Comparison of ENCODE assay signal across 10 cellular contexts in the genomic region with DNA sequence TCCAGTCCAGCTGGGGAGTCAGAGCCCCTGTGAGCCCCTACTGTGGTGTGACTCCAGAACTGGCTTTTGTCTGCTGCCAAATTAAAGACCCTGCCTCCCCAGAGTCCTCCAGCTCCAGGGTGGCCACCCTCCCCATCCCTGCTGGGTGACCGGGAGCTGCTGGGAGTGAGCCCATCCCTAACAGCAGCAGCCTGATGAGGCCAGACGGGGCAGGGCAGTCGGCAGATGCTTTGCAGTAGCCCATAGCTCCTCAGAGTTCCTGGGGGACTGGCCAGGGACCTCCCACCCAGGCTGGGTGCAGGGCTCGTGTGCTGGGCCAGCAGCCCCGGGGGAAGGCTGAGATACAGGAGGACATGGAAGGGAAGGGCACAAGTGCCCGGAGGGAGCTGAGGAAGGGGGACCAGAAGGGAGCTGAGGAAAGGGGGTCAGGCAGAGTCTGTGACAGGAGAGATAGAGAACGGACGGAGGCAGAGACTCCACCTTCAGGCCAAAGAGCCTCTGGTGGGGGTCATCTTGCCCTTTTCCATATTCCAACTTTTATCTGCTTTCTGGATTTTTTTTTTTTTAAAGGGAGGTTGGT. TPM values are rescaled to one million over a fixed set of nuclear protein-coding genes. Genes with fewer than 3 reads are reported as not detected.
DNase-seq lines count a peak whose midpoint lies in the region; ATAC-seq and TF ChIP-seq lines count a peak whose summit lies in the region.
"Had no signal": no experiment of that assay in that cellular context is flagged by ENCODE, and none has a peak within 500 bp of the region (broad histone marks: within the 10 kb centered on the region; RNA-seq: fewer than 3 reads in every experiment).

No MANE protein-coding gene starts in this region.

- no peaks in the 10 kb centered on the region for H3K36me3 ChIP-seq in BE2C
- H3K36me3 ChIP-seq in HUES6 (ENCODE audit: control insufficient read depth, insufficient read depth, low read length): no peaks in the 10 kb centered on the region; the same call in 1 of the 2 replicates
- peaks cover 8% of the 10 kb centered on the region for H3K36me3 ChIP-seq in neutrophil

- peak overlapping the region; percentile 82 for H3K9ac ChIP-seq in HUES6 (ENCODE audit: low read length)

- peak overlapping the region; percentile 82; the same call in 1 of the 2 replicates for H3K27ac ChIP-seq in HUES6 (ENCODE audit: low read depth, low read length)
- H3K27ac ChIP-seq in neutrophil: peak overlapping the region; percentile 92

- TF ChIP-seq CTCF in BE2C (IDR thresholded peaks at IDR 0.05; ENCODE audit: low read depth, low read length) (no peak), epithelial cell of proximal tubule (conservative IDR thresholded peaks at IDR 0.05; ENCODE audit: low read depth, low read length) (no peak), neutrophil (IDR thresholded peaks at IDR 0.05) (no peak)

- DNase-seq in BE2C (no peak), epithelial cell of proximal tubule (ENCODE audit: low read depth) (no peak), NCI-H345 treated with DMSO at 0.1 percent for 48 hours (lab: John Stamatoyannopoulos, UW; ENCODE audit: unreplicated experiment) (no peak)
- DNase-seq: activated CD8-positive, alpha-beta memory T cell treated with anti-CD3 and anti-CD28 coated beads, Interleukin-2, amount 50 U/mL, for 4 hours; NCI-H1105 treated with DMSO at 0.1 percent for 48 hours had no signal

- H3K9me3 ChIP-seq in BE2C (no peaks in the 10 kb centered on the region), HUES6 (ENCODE audit: control insufficient read depth, insufficient read depth, low read depth, low read length) (no peaks in the 10 kb centered on the region), neutrophil (no peaks in the 10 kb centered on the region)

- H3K27me3 ChIP-seq in BE2C (peaks cover 14% of the 10 kb centered on the region), HUES6 (ENCODE audit: control insufficient read depth, insufficient read depth, low read length) (peaks cover 26% of the 10 kb centered on the region), neutrophil (no peaks in the 10 kb centered on the region)

- H3K4me3 ChIP-seq in BE2C (ENCODE audit: low read depth, low read length): peak overlapping the region; percentile 43; the same call in 1 of the 2 replicates
- H3K4me3 ChIP-seq in HUES6 (ENCODE audit: low read depth, low read length): peak overlapping the region; percentile 59
- peak overlapping the region; percentile 35 for H3K4me3 ChIP-seq in epithelial cell of proximal tubule (ENCODE audit: low read depth, low read length)
- H3K4me3 ChIP-seq in neutrophil (ENCODE audit: low read depth in 1 of 2, low read length in 1 of 2): peak overlapping the region; percentile 78 to 81

- ATAC-seq in HG02840 (IDR thresholded peaks at IDR 0.05; ENCODE audit: low FRiP score, unreplicated experiment): no peak
- ATAC-seq in HG02973 (IDR thresholded peaks at IDR 0.05; ENCODE audit: unreplicated experiment): no peak
- no peak for ATAC-seq in HG03442 (IDR thresholded peaks at IDR 0.05; ENCODE audit: unreplicated experiment)

- H3K4me1 ChIP-seq in BE2C (peaks cover 19% of the 10 kb centered on the region), HUES6 (ENCODE audit: control insufficient read depth, insufficient read depth, low read length) (peaks cover 52% of the 10 kb centered on the region), neutrophil (ENCODE audit: control insufficient read depth in 1 of 2, insufficient read depth in 1 of 2, low read depth in 1 of 2, low read length in 1 of 2) (peaks cover 31 to 40% of the 10 kb centered on the region in 2 experiments)

RNA-seq across cellular contexts. Expression of a gene that starts 12.7 kb away (rescaled TPM):
- polyA plus RNA-seq in BE2C (2012; ENCODE audit: insufficient read depth, insufficient read length, low read depth): 156 TPM
- total RNA-seq in epithelial cell of proximal tubule: 27.0 and 82.9 TPM in 2 replicates
